In the genomic region with DNA sequence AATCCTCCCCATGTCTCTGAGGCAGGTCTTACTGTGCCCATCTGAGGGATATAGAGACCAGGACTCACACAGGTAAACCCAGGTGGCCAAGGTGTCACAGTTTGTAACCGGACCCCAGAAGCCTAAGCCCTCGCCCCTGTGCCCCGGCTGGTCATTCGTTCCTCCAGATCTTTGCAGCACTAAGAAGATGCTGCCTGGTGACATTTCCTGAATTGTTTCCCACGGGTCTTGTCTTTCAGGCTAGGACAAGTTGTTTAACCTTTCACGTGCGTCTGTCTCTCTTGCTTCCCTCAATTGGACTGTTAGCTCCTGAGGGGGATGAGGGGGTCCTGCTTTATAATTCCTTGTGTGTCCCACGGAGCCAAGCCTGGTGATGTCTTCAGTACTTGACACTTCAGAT, we compare ENCODE assay signal across 1 cellular context.
TF ChIP-seq lines count a peak whose summit lies in the region.

No MANE protein-coding gene starts in this region.

TF ChIP-seq in IMR-90, 13 proteins besides CTCF, POLR2A, EP300 and RAD21:
- TF ChIP-seq SMC3 (IDR thresholded peaks at IDR 0.05; ENCODE audit: low read depth, low read length) (no peak), FOS (IDR thresholded peaks at IDR 0.05; ENCODE audit: low read depth, low read length) (no peak), CEBPB (IDR thresholded peaks at IDR 0.05; ENCODE audit: low read depth, low read length) (no peak), NFE2L2 (IDR thresholded peaks at IDR 0.05; ENCODE audit: low read depth, low read length) (no peak), RCOR1 (IDR thresholded peaks at IDR 0.05; ENCODE audit: insufficient replicate concordance, low read length) (no peak), MXI1 (IDR thresholded peaks at IDR 0.05; ENCODE audit: borderline replicate concordance, low read depth, low read length) (no peak), RFX5 (IDR thresholded peaks at IDR 0.05; ENCODE audit: low read depth, low read length) (no peak), MAZ (IDR thresholded peaks at IDR 0.05; ENCODE audit: borderline replicate concordance, low read depth, low read length) (no peak), BHLHE40 (IDR thresholded peaks at IDR 0.05; ENCODE audit: low read depth, low read length) (no peak)
- TF ChIP-seq, protein P1, sequence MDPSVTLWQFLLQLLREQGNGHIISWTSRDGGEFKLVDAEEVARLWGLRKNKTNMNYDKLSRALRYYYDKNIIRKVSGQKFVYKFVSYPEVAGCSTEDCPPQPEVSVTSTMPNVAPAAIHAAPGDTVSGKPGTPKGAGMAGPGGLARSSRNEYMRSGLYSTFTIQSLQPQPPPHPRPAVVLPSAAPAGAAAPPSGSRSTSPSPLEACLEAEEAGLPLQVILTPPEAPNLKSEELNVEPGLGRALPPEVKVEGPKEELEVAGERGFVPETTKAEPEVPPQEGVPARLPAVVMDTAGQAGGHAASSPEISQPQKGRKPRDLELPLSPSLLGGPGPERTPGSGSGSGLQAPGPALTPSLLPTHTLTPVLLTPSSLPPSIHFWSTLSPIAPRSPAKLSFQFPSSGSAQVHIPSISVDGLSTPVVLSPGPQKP (IDR thresholded peaks at IDR 0.05; ENCODE audit: borderline replicate concordance, low read depth, low read length): no peak
